18 cellular contexts compared by ENCODE assay signal in the genomic region with DNA sequence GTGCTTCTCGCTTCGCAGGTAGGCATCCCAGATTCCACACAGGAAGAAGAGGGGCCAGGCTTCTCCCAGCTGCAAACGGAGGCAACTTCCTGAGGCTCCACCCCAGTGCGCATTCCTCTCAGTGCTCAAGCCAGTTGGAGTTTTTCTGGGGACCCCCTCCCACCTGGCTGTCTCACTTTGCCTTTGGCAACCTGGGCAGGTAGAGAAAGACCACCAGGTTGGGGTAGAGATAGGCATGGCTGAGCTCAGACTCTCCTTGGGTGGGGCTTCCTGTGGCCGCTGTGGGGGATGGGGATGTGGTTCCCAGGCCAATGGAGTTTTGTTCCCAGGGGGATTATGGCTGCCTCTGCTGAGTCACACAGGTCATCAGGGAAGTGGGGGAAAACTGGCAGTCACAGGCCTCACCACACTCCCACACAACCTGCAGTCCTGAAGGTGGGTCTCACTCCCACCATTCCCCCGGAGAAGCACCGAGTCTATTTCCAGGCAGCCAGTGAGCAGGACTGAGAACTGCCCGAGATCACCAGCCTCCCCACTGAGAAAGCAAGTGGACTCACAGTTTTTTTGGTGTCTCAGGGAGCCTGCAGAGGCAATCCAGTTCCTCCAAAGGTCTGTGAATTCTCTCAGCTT. TPM values are rescaled to one million over a fixed set of nuclear protein-coding genes. Genes with fewer than 3 reads are reported as not detected.
DNase-seq lines count a peak whose midpoint lies in the region; ATAC-seq, FAIRE-seq and TF ChIP-seq lines count a peak whose summit lies in the region.
"Had no signal": no experiment of that assay in that cellular context is flagged by ENCODE, and none has a peak within 500 bp of the region (broad histone marks: within the 10 kb centered on the region; RNA-seq: fewer than 3 reads in every experiment).

No MANE protein-coding gene starts in this region.

- no peak for FAIRE-seq in D721Med (lab: Jason Lieb, UNC)
- FAIRE-seq: frontal cortex, TTC549 had no signal

- no peak overlapping the region for H3K4me3 ChIP-seq in HUES48 (ENCODE audit: low read depth, low read length)
- H3K4me3 ChIP-seq in SJCRH30: no peak overlapping the region
- H3K4me3 ChIP-seq in iPS-20b (ENCODE audit: low read length): peak overlapping the region; percentile 15; the same call in 1 of the 2 replicates
- H3K4me3 ChIP-seq: MG63 had no signal

- H3K27ac ChIP-seq in HUES48 (ENCODE audit: low read depth, low read length) (peak overlapping the region; percentile 82), SJCRH30 (no peak overlapping the region), iPS-20b (ENCODE audit: low read length) (peak overlapping the region; percentile 41)

- no peak for ATAC-seq in HG02571 (IDR thresholded peaks at IDR 0.05; ENCODE audit: unreplicated experiment)
- no peak for ATAC-seq in GM21786 (IDR thresholded peaks at IDR 0.05; ENCODE audit: unreplicated experiment)
- ATAC-seq: PC-3 had no signal

- H3K27me3 ChIP-seq in HUES48 (ENCODE audit: control insufficient read depth, insufficient read depth, low read length) (no peaks in the 10 kb centered on the region), SJCRH30 (no peaks in the 10 kb centered on the region), iPS-20b (ENCODE audit: insufficient read depth, low read length) (no peaks in the 10 kb centered on the region)
- H3K27me3 ChIP-seq: MG63 had no signal

- DNase-seq in DMS153 treated with DMSO at 0.1 percent for 48 hours (lab: John Stamatoyannopoulos, UW; ENCODE audit: unreplicated experiment) (peak; percentile 82), SJCRH30 (peak; percentile 30 to 35), D721Med (ENCODE audit: insufficient read length, low spot score) (no peak), GF-D8 (lab: John Stamatoyannopoulos, UW) (no peak)
- DNase-seq: ACHN; activated CD4-positive, alpha-beta T cell treated with anti-CD3 and anti-CD28 coated beads for 4 hours; HFFc6; hypothalamus; MG63; NCI-H2227 treated with DMSO at 0.1 percent for 48 hours; PC-3; SIG-M5 had no signal

- peaks cover 29% of the 10 kb centered on the region for H3K4me1 ChIP-seq in HUES48 (ENCODE audit: control insufficient read depth, insufficient read depth, low read length)
- H3K4me1 ChIP-seq in SJCRH30: no peaks in the 10 kb centered on the region
- H3K4me1 ChIP-seq in iPS-20b (ENCODE audit: insufficient read depth, low read length): peaks cover 10% of the 10 kb centered on the region; the same call in 1 of the 2 replicates

- TF ChIP-seq CTCF in D721Med (IDR thresholded peaks at IDR 0.05; ENCODE audit: insufficient read depth, missing control alignments): no peak

- H3K36me3 ChIP-seq in HUES48 (ENCODE audit: control insufficient read depth, insufficient read depth, low read length) (peaks cover 3% of the 10 kb centered on the region; the same call in 1 of the 2 replicates), SJCRH30 (no peaks in the 10 kb centered on the region; the same call in 1 of the 2 replicates), iPS-20b (ENCODE audit: insufficient read depth, low read depth, low read length) (peaks cover 13% of the 10 kb centered on the region; the same call in 1 of the 2 replicates)

- peak overlapping the region; percentile 53 for H3K9ac ChIP-seq in HUES48 (ENCODE audit: low read depth, low read length)
- peak overlapping the region; percentile 39; the same call in 1 of the 2 replicates for H3K9ac ChIP-seq in iPS-20b (ENCODE audit: low read depth, low read length)

- no peaks in the 10 kb centered on the region for H3K9me3 ChIP-seq in HUES48 (ENCODE audit: control insufficient read depth, insufficient read depth, low read length)
- no peaks in the 10 kb centered on the region; the same call in 1 of the 2 replicates for H3K9me3 ChIP-seq in SJCRH30 (replicated peaks)
- H3K9me3 ChIP-seq in iPS-20b (ENCODE audit: insufficient read depth, low read depth, low read length): no peaks in the 10 kb centered on the region; the same call in 1 of the 2 replicates

RNA-seq across cellular contexts. Expression of gene SLC39A10, which starts 38.1 kb away (rescaled TPM):
- total RNA-seq in SJCRH30 (2014; rRNA removed; shearing (Covaris generic)): 54.1 and 57.8 TPM in 2 replicates

Comparison
In these comparisons a context has a peak if more than half of its experiments do, and no peak if none do; other contexts are left out.
1. DNase-seq: peak in DMS153 treated with DMSO at 0.1 percent for 48 hours (single experiment) and SJCRH30 (2 of 2); none in D721Med (single experiment) and GF-D8 (single experiment).